In the genomic region with DNA sequence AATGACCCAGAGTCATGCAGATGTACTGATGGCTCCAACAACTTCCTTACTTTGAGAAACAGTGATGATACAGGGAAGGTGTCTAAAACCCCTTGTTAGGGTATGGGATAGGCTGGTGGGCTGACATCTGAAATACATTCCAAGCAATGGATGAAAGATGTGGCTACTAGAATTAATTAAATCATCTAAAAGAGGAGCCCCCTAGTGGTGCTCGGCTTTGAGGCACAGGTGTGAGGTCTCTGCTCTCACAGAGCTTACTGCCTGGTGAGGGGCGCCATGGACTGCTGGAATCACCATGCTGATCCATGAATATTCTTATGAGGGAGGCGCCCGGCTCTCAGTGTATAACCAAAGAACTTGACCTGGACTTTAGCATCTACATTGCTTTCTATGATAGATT, we compare ENCODE assay signal across 8 cellular contexts. TPM values are rescaled to one million over a fixed set of nuclear protein-coding genes. Genes with fewer than 3 reads are reported as not detected.
DNase-seq lines count a peak whose midpoint lies in the region; ATAC-seq and TF ChIP-seq lines count a peak whose summit lies in the region.

No MANE protein-coding gene starts in this region.

- peak in 2 of 3 experiments; percentile 22 to 31 for TF ChIP-seq CTCF in nephron (IDR thresholded peaks at IDR 0.05; ENCODE audit: unreplicated experiment in 3 of 3)

- in situ Hi-C loops in KBM-7 (cut with MboI; ENCODE audit: low pct_unique_long_range_greater_than_20kb, low sequenced_read_pairs) = no loop called here

- H3K27ac Mint-ChIP-seq in activated naive CD8-positive, alpha-beta T cell treated with anti-CD3 and anti-CD28 coated beads, Interleukin-2, amount 50 U/mL, for 24 hours = no peak overlapping the region
- no peak overlapping the region for H3K27ac Mint-ChIP-seq in nephron

- no peak for ATAC-seq in activated naive CD8-positive, alpha-beta T cell treated with anti-CD3 and anti-CD28 coated beads, Interleukin-2, amount 50 U/mL, for 24 hours
- ATAC-seq in HG03565 (IDR thresholded peaks at IDR 0.05; ENCODE audit: unreplicated experiment) = no peak
- no peak for ATAC-seq in left cardiac atrium
- ATAC-seq in HG03354 (IDR thresholded peaks at IDR 0.05; ENCODE audit: poor library complexity, severe bottlenecking, unreplicated experiment) = no peak

- no peak overlapping the region for H3K4me3 Mint-ChIP-seq in activated naive CD8-positive, alpha-beta T cell treated with anti-CD3 and anti-CD28 coated beads, Interleukin-2, amount 50 U/mL, for 24 hours
- no peak overlapping the region for H3K4me3 Mint-ChIP-seq in nephron

- H3K27me3 Mint-ChIP-seq in activated naive CD8-positive, alpha-beta T cell treated with anti-CD3 and anti-CD28 coated beads, Interleukin-2, amount 50 U/mL, for 24 hours = peaks cover 9% of the 10 kb centered on the region
- H3K27me3 Mint-ChIP-seq in nephron (ENCODE audit: low read depth) = no peaks in the 10 kb centered on the region

- DNase-seq in EH (ENCODE audit: low read depth) (peak; percentile 19), KBM-7 (peak; percentile 33), left cardiac atrium (no peak)
- peak; percentile 32 for DNase-seq in activated naive CD8-positive, alpha-beta T cell treated with anti-CD3 and anti-CD28 coated beads, Interleukin-2, amount 50 U/mL, for 24 hours
- DNase-seq in activated CD4-positive, CD25-positive, alpha-beta regulatory T cell (lab: John Stamatoyannopoulos, UW) = no peak

- no peaks in the 10 kb centered on the region for H3K4me1 Mint-ChIP-seq in activated naive CD8-positive, alpha-beta T cell treated with anti-CD3 and anti-CD28 coated beads, Interleukin-2, amount 50 U/mL, for 24 hours
- no peaks in the 10 kb centered on the region for H3K4me1 Mint-ChIP-seq in nephron

- H3K36me3 Mint-ChIP-seq in activated naive CD8-positive, alpha-beta T cell treated with anti-CD3 and anti-CD28 coated beads, Interleukin-2, amount 50 U/mL, for 24 hours (ENCODE audit: low read depth) = no peaks in the 10 kb centered on the region
- H3K36me3 Mint-ChIP-seq in nephron (ENCODE audit: low read depth) = no peaks in the 10 kb centered on the region

- no peaks in the 10 kb centered on the region for H3K9me3 Mint-ChIP-seq in activated naive CD8-positive, alpha-beta T cell treated with anti-CD3 and anti-CD28 coated beads, Interleukin-2, amount 50 U/mL, for 24 hours
- no peaks in the 10 kb centered on the region for H3K9me3 Mint-ChIP-seq in nephron

- intact Hi-C loops in left cardiac atrium (cut with DNase I) = no loop called here

RNA-seq across cellular contexts. Expression of a gene that starts 48.5 kb away (rescaled TPM):
- total RNA-seq in left cardiac atrium = under 1 TPM in 1 of 2 donors, not detected in 1; 0.05 TPM

Comparison
In these comparisons a context has a peak if more than half of its experiments do, and no peak if none do; other contexts are left out.
1. DNase-seq: peak in EH (single experiment), KBM-7 (single experiment) and activated naive CD8-positive, alpha-beta T cell treated with anti-CD3 and anti-CD28 coated beads, Interleukin-2, amount 50 U/mL, for 24 hours (single experiment); none in left cardiac atrium (single experiment) and activated CD4-positive, CD25-positive, alpha-beta regulatory T cell (0 of 4).